In the genomic region with DNA sequence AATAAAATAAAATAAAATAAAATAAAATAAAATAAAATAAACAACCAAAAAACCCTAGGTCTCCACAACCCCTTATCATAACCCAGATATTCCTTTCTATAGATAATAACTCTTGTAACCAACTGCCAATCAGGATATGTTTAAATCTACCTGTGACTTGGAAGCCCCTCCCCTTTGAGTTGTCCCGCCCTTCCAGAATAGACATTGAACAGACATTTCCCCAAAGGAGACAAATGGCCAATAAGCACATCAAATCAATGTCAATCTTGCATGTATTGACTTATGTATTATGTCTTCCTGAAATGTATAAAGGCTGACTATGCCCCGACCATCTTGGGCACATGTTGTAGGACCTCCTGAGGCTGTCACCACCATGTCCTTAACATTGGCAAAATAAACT, we compare ENCODE assay signal across 1 cellular context.
TF ChIP-seq lines count a peak whose summit lies in the region.

No MANE protein-coding gene starts in this region.

TF ChIP-seq in SK-N-SH treated with all-trans-retinoic acid at 6 μM for 48 hours, 23 proteins besides CTCF, POLR2A, EP300 and RAD21 (continued from another document):
- TF ChIP-seq, protein P1, sequence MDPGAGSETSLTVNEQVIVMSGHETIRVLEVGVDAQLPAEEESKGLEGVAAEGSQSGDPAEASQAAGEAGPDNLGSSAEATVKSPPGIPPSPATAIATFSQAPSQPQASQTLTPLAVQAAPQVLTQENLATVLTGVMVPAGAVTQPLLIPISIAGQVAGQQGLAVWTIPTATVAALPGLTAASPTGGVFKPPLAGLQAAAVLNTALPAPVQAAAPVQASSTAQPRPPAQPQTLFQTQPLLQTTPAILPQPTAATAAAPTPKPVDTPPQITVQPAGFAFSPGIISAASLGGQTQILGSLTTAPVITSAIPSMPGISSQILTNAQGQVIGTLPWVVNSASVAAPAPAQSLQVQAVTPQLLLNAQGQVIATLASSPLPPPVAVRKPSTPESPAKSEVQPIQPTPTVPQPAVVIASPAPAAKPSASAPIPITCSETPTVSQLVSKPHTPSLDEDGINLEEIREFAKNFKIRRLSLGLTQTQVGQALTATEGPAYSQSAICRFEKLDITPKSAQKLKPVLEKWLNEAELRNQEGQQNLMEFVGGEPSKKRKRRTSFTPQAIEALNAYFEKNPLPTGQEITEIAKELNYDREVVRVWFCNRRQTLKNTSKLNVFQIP (CRISPR knock-in tag; IDR thresholded peaks at IDR 0.05; ENCODE audit: borderline replicate concordance, low read depth): no peak
- TF ChIP-seq ZNF565 (CRISPR knock-in tag; conservative IDR thresholded peaks at IDR 0.05; ENCODE audit: low read depth) (no peak), BACH2 (CRISPR knock-in tag; IDR thresholded peaks at IDR 0.05; ENCODE audit: borderline replicate concordance) (no peak), SNAI2 (CRISPR knock-in tag; IDR thresholded peaks at IDR 0.05) (no peak), TCF4 (CRISPR knock-in tag; IDR thresholded peaks at IDR 0.05; ENCODE audit: borderline replicate concordance) (no peak), GLIS3 (CRISPR knock-in tag; IDR thresholded peaks at IDR 0.05) (no peak), ZFP3 (CRISPR knock-in tag; IDR thresholded peaks at IDR 0.05) (no peak), ZFP30 (CRISPR knock-in tag; IDR thresholded peaks at IDR 0.05) (no peak), TOX (CRISPR knock-in tag; IDR thresholded peaks at IDR 0.05; ENCODE audit: borderline replicate concordance) (no peak), ZC3H10 (CRISPR knock-in tag; IDR thresholded peaks at IDR 0.05) (no peak)
- TF ChIP-seq, protein P2, sequence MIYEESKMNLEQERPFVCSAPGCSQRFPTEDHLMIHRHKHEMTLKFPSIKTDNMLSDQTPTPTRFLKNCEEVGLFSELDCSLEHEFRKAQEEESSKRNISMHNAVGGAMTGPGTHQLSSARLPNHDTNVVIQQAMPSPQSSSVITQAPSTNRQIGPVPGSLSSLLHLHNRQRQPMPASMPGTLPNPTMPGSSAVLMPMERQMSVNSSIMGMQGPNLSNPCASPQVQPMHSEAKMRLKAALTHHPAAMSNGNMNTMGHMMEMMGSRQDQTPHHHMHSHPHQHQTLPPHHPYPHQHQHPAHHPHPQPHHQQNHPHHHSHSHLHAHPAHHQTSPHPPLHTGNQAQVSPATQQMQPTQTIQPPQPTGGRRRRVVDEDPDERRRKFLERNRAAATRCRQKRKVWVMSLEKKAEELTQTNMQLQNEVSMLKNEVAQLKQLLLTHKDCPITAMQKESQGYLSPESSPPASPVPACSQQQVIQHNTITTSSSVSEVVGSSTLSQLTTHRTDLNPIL (CRISPR knock-in tag; IDR thresholded peaks at IDR 0.05; ENCODE audit: low read depth): no peak
- TF ChIP-seq, protein P3, sequence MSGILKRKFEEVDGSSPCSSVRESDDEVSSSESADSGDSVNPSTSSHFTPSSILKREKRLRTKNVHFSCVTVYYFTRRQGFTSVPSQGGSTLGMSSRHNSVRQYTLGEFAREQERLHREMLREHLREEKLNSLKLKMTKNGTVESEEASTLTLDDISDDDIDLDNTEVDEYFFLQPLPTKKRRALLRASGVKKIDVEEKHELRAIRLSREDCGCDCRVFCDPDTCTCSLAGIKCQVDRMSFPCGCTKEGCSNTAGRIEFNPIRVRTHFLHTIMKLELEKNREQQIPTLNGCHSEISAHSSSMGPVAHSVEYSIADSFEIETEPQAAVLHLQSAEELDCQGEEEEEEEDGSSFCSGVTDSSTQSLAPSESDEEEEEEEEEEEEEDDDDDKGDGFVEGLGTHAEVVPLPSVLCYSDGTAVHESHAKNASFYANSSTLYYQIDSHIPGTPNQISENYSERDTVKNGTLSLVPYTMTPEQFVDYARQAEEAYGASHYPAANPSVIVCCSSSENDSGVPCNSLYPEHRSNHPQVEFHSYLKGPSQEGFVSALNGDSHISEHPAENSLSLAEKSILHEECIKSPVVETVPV (CRISPR knock-in tag; IDR thresholded peaks at IDR 0.05): no peak
